ENCODE assay signal across 8 cellular contexts in the genomic region with DNA sequence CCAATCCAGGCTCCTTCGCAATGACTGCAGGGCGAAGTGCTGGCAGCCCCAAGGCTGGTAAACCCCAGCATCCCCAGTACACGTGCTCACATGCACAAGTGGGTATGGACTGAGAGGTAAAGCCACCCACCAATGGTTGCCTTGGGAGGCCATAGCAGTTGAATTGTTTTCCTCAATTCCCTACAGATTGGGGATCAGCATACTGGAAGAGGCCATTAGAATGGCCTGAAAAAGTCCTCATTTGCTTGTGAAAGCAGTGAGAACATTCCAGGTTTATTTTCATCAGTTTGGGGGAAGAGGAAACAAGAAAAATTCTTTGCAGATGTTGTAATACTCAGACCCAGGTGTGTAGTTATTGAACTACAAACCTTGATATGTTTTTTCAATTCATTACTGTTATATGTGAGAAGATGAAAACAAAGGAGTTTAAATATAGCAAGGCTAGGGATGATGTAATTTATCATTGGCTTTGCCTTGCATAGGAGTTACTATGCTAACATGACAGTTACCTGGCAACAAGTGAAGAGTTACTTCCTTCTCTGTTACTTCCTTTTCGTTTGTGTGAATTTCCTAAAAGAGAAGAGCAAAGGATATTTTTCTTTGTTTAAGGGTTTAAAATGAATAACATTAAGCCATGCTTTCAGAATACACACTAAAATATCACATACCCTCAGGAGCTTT. TPM values are rescaled to one million over a fixed set of nuclear protein-coding genes. Genes with fewer than 3 reads are reported as not detected.
DNase-seq lines count a peak whose midpoint lies in the region; ATAC-seq and TF ChIP-seq lines count a peak whose summit lies in the region.

No MANE protein-coding gene starts in this region.

- TF ChIP-seq CTCF in GM23338 (conservative IDR thresholded peaks at IDR 0.05; ENCODE audit: low read depth in 2 of 2) (no peak), OCI-LY7 (conservative IDR thresholded peaks at IDR 0.05; ENCODE audit: low read length) (no peak), neutrophil (IDR thresholded peaks at IDR 0.05) (no peak)

- H4K20me1 ChIP-seq in GM23338 (replicated peaks; ENCODE audit: insufficient read depth): no peaks in the 10 kb centered on the region
- no peaks in the 10 kb centered on the region for H4K20me1 ChIP-seq in OCI-LY7 (ENCODE audit: insufficient read depth, low read length)

- H3K4me3 ChIP-seq in GM23338: no peak overlapping the region
- no peak overlapping the region for H3K4me3 ChIP-seq in OCI-LY7 (ENCODE audit: low read depth, low read length, poor library complexity, severe bottlenecking)
- H3K4me3 ChIP-seq in neutrophil (ENCODE audit: low read depth in 1 of 2, low read length in 1 of 2): no peak overlapping the region

- H3K9me2 ChIP-seq in GM23338 (ENCODE audit: insufficient read depth): no peaks in the 10 kb centered on the region
- H3K9me2 ChIP-seq in OCI-LY7 (ENCODE audit: insufficient read depth, low read length): no peaks in the 10 kb centered on the region

- intact Hi-C loops in OCI-LY7 (cut with micrococcal nuclease; ENCODE audit: unreplicated experiment): loop anchor here (2.0 kb wide), 1 partner anchor 36 kb away; the partner anchor contains the start of gene MTMR12

- H3K4me1 Mint-ChIP-seq in GM23338: peaks cover 59% of the 10 kb centered on the region

- H3K36me3 ChIP-seq in GM23338 (ENCODE audit: insufficient read depth): peaks cover 16% of the 10 kb centered on the region; the same call in 1 of the 2 replicates
- peaks cover 90% of the 10 kb centered on the region for H3K36me3 ChIP-seq in OCI-LY7 (ENCODE audit: insufficient read depth, low read length)
- peaks cover 4% of the 10 kb centered on the region for H3K36me3 ChIP-seq in neutrophil

- H3K4me2 ChIP-seq in GM23338 (0 out of 2 replicates have a peak overlapping the region, but pooled peaks have one; percentile 36), OCI-LY7 (ENCODE audit: low read length) (peak overlapping the region; percentile 30; the same call in 1 of the 2 replicates)

- peaks cover 43% of the 10 kb centered on the region for H3K4me1 ChIP-seq in GM23338 (ENCODE audit: insufficient read depth)
- H3K4me1 ChIP-seq in OCI-LY7 (ENCODE audit: insufficient read depth, low read length, poor library complexity, severe bottlenecking): peaks cover 42% of the 10 kb centered on the region
- peaks cover 9 to 12% of the 10 kb centered on the region in 2 experiments for H3K4me1 ChIP-seq in neutrophil (ENCODE audit: control insufficient read depth in 1 of 2, insufficient read depth in 1 of 2, low read depth in 1 of 2, low read length in 1 of 2)

- H3K9me3 ChIP-seq in OCI-LY7 (ENCODE audit: low read length) (no peaks in the 10 kb centered on the region), neutrophil (no peaks in the 10 kb centered on the region)

- DNase-seq in DMS53 treated with DMSO at 0.1 percent for 48 hours (lab: John Stamatoyannopoulos, UW; ENCODE audit: unreplicated experiment) (peak; percentile 13), GM23338 (ENCODE audit: low spot score) (peak; percentile 78), OCI-LY7 (ENCODE audit: low spot score) (peak; percentile 64), epithelial cell of prostate (ENCODE audit: low read depth, low spot score) (peak; percentile 39), GOT3 (lab: John Stamatoyannopoulos, UW) (no peak), COR-L47 (lab: John Stamatoyannopoulos, UW) (no peak)

- H3F3A ChIP-seq in GM23338 (replicated peaks; ENCODE audit: low read depth): no peaks in the 10 kb centered on the region; the same call in 1 of the 2 replicates

- peaks cover 72% of the 10 kb centered on the region for H3K36me3 Mint-ChIP-seq in GM23338 (ENCODE audit: low read depth)

- BruUV-seq in OCI-LY7 (replicated peaks; lab: Mats Ljungman, UMichigan): no TSS peak

- H3K27me3 ChIP-seq in GM23338 (ENCODE audit: insufficient read depth) (no peaks in the 10 kb centered on the region), neutrophil (no peaks in the 10 kb centered on the region)

- H3K9me3 Mint-ChIP-seq in GM23338: no peaks in the 10 kb centered on the region

- peak overlapping the region; percentile 77 for H3K27ac ChIP-seq in GM23338 (ENCODE audit: low read depth)
- peak overlapping the region; percentile 58 for H3K27ac ChIP-seq in OCI-LY7 (ENCODE audit: low read depth, low read length, poor library complexity, severe bottlenecking)
- peak overlapping the region; percentile 70 for H3K27ac ChIP-seq in epithelial cell of prostate
- H3K27ac ChIP-seq in neutrophil: peak overlapping the region; percentile 73

- peaks cover 47% of the 10 kb centered on the region for H3K79me2 ChIP-seq in GM23338 (replicated peaks; ENCODE audit: insufficient read depth)
- peaks cover 49% of the 10 kb centered on the region for H3K79me2 ChIP-seq in OCI-LY7 (ENCODE audit: insufficient read depth, low read depth, low read length)

- H2AFZ ChIP-seq in GM23338: no peak overlapping the region
- no peak overlapping the region for H2AFZ ChIP-seq in OCI-LY7 (ENCODE audit: low read length)

- peaks cover 12% of the 10 kb centered on the region for H3K27me3 Mint-ChIP-seq in GM23338 (ENCODE audit: insufficient read depth, low read depth, poor library complexity)

- peak overlapping the region; percentile 96 for H3K27ac Mint-ChIP-seq in GM23338

- CTCF ChIA-PET in OCI-LY7 (lab: Charles Lee; ENCODE audit: unreplicated experiment): no interaction called here

- no peak overlapping the region for H3K4me3 Mint-ChIP-seq in GM23338

- ATAC-seq in GM23338 (peak; percentile 92), GM19324 (IDR thresholded peaks at IDR 0.05; ENCODE audit: low FRiP score, unreplicated experiment) (no peak)

- POLR2A ChIA-PET in OCI-LY7 (lab: Charles Lee): interaction anchor here (0.7 to 1.3 kb wide), 6 partner anchors 10 to 208 kb away, joined by 3 to 5 read pairs (median 3); no protein-coding TSS in a partner anchor

TF ChIP-seq in GM23338, 12 proteins besides CTCF, POLR2A, EP300 and RAD21:
- TF ChIP-seq, protein P1, sequence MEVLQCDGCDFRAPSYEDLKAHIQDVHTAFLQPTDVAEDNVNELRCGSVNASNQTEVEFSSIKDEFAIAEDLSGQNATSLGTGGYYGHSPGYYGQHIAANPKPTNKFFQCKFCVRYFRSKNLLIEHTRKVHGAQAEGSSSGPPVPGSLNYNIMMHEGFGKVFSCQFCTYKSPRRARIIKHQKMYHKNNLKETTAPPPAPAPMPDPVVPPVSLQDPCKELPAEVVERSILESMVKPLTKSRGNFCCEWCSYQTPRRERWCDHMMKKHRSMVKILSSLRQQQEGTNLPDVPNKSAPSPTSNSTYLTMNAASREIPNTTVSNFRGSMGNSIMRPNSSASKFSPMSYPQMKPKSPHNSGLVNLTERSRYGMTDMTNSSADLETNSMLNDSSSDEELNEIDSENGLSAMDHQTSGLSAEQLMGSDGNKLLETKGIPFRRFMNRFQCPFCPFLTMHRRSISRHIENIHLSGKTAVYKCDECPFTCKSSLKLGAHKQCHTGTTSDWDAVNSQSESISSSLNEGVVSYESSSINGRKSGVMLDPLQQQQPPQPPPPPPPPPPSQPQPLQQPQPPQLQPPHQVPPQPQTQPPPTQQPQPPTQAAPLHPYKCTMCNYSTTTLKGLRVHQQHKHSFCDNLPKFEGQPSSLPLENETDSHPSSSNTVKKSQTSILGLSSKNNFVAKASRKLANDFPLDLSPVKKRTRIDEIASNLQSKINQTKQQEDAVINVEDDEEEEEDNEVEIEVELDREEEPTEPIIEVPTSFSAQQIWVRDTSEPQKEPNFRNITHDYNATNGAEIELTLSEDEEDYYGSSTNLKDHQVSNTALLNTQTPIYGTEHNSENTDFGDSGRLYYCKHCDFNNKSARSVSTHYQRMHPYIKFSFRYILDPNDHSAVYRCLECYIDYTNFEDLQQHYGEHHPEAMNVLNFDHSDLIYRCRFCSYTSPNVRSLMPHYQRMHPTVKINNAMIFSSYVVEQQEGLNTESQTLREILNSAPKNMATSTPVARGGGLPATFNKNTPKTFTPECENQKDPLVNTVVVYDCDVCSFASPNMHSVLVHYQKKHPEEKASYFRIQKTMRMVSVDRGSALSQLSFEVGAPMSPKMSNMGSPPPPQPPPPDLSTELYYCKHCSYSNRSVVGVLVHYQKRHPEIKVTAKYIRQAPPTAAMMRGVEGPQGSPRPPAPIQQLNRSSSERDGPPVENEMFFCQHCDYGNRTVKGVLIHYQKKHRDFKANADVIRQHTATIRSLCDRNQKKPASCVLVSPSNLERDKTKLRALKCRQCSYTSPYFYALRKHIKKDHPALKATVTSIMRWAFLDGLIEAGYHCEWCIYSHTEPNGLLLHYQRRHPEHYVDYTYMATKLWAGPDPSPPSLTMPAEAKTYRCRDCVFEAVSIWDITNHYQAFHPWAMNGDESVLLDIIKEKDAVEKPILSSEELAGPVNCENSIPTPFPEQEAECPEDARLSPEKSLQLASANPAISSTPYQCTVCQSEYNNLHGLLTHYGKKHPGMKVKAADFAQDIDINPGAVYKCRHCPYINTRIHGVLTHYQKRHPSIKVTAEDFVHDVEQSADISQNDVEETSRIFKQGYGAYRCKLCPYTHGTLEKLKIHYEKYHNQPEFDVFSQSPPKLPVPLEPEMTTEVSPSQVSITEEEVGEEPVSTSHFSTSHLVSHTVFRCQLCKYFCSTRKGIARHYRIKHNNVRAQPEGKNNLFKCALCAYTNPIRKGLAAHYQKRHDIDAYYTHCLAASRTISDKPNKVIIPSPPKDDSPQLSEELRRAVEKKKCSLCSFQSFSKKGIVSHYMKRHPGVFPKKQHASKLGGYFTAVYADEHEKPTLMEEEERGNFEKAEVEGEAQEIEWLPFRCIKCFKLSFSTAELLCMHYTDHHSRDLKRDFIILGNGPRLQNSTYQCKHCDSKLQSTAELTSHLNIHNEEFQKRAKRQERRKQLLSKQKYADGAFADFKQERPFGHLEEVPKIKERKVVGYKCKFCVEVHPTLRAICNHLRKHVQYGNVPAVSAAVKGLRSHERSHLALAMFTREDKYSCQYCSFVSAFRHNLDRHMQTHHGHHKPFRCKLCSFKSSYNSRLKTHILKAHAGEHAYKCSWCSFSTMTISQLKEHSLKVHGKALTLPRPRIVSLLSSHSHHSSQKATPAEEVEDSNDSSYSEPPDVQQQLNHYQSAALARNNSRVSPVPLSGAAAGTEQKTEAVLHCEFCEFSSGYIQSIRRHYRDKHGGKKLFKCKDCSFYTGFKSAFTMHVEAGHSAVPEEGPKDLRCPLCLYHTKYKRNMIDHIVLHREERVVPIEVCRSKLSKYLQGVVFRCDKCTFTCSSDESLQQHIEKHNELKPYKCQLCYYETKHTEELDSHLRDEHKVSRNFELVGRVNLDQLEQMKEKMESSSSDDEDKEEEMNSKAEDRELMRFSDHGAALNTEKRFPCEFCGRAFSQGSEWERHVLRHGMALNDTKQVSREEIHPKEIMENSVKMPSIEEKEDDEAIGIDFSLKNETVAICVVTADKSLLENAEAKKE (CRISPR knock-in tag; IDR thresholded peaks at IDR 0.05): peak; percentile 8; the same call in 1 of the 2 replicates
- TF ChIP-seq NANOG (IDR thresholded peaks at IDR 0.05; ENCODE audit: borderline replicate concordance): no peak

RNA-seq across cellular contexts. Expression of gene MTMR12, which starts 36.4 kb away (rescaled TPM):
- total RNA-seq in GM23338 (2014; rRNA removed; shearing (Covaris generic)): 47.4 and 51.6 TPM in 2 replicates
- 17.7 and 18.3 TPM in 2 replicates for polyA plus RNA-seq in GM23338 (2016; fragmentation: Nextera tagmentation; extraction: Ambion mirVana)
- 32.5 and 33.6 TPM in 2 replicates for total RNA-seq in OCI-LY7 (2014; rRNA removed; shearing (Covaris generic))
- total RNA-seq in OCI-LY7 (2022): 71.7 and 71.9 TPM in 2 replicates

Comparison
In these comparisons a context has a peak if more than half of its experiments do, and no peak if none do; other contexts are left out.
1. DNase-seq: peak in DMS53 treated with DMSO at 0.1 percent for 48 hours (single experiment), GM23338 (single experiment), OCI-LY7 (single experiment) and epithelial cell of prostate (single experiment); none in GOT3 (single experiment) and COR-L47 (single experiment).
2. Peak in every context shown above with its lines, with median percentiles within 50 percentile points of each other: H3K27ac ChIP-seq.